10 cellular contexts compared by ENCODE assay signal in the genomic region with DNA sequence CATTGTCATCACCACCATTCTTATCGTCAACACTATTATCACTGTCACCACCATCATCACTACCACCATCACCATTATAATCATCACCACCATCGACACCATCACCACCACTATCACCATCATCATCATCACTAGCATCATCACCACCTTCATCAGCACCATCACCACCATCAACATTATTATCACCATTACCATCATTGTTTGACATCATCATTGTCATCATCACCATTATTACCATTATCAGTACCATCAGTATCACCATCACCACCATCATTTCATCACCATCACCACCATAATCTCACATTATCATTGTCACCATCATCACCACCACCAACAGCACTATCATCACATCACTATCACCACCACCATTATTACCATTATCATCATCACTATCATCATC. TPM values are rescaled to one million over a fixed set of nuclear protein-coding genes. Genes with fewer than 3 reads are reported as not detected.
"Had no signal": no experiment of that assay in that cellular context is flagged by ENCODE, and none has a peak within 500 bp of the region (broad histone marks: within the 10 kb centered on the region; RNA-seq: fewer than 3 reads in every experiment).

No MANE protein-coding gene starts in this region.

- H3K27ac Mint-ChIP-seq: H9, HFFc6 had no signal

- H3K9ac ChIP-seq: GM23248, KMS-11 had no signal

- H3K27ac ChIP-seq: GM23248, KMS-11 had no signal

- FAIRE-seq: H54, HTR-8/SVneo had no signal

- DNase-seq: GM23248, GOT3, H9, HCEC 1CT, HFFc6, KBM-7 had no signal

- H3K4me2 ChIP-seq: KMS-11 had no signal

- H2AFZ ChIP-seq: GM23248 had no signal

- H3K4me3 Mint-ChIP-seq: H9, HFFc6 had no signal

- H3K4me3 ChIP-seq: GM23248 had no signal

RNA-seq across cellular contexts. Expression of gene NKX1-1, which starts 47.5 kb away (rescaled TPM):
- total RNA-seq: GM23248, H9, HFFc6, HT-29 had no signal
- polyA plus RNA-seq: GM23248 had no signal
